ENCODE assay signal across 1 cellular context in the genomic region with DNA sequence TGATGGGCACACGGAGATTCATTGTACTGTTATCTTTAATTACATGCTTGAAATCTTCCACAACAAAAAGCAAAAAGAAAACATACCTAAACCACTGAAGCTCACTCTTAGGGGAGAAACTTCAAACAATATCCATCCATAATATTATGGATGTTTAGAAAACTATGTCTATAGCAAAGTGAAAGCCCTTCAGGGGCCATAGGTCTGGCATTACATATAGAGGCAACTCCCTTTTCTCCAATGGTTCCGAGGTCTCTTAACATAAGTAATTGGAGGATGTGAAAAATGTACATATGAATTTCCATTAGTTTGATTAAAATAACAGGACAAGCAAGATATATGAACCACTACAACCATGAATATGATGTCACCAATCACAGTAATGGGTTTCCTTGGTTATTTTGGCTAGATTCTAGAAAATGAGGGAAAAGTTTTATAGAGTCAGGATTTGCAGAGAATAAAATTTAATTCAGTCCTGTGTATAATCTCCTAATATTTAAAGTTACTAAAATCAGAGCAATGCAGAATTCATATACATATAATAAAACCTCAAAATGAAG.
TF ChIP-seq lines count a peak whose summit lies in the region.

No MANE protein-coding gene starts in this region.

TF ChIP-seq in HEK293, 187 proteins besides CTCF, POLR2A, EP300 and RAD21 (continued from another document):
- TF ChIP-seq, protein P1, sequence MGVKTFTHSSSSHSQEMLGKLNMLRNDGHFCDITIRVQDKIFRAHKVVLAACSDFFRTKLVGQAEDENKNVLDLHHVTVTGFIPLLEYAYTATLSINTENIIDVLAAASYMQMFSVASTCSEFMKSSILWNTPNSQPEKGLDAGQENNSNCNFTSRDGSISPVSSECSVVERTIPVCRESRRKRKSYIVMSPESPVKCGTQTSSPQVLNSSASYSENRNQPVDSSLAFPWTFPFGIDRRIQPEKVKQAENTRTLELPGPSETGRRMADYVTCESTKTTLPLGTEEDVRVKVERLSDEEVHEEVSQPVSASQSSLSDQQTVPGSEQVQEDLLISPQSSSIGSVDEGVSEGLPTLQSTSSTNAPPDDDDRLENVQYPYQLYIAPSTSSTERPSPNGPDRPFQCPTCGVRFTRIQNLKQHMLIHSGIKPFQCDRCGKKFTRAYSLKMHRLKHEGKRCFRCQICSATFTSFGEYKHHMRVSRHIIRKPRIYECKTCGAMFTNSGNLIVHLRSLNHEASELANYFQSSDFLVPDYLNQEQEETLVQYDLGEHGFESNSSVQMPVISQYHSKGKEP (tag by site-specific recombination; IDR thresholded peaks at IDR 0.05) = peak; percentile 30; the same call in 1 of the 2 replicates
- TF ChIP-seq ZNF837 (tag by site-specific recombination; IDR thresholded peaks at IDR 0.05) = no peak
- TF ChIP-seq ZNF560 (tag by site-specific recombination; IDR thresholded peaks at IDR 0.05; ENCODE audit: borderline replicate concordance) = no peak
- TF ChIP-seq, protein P2, sequence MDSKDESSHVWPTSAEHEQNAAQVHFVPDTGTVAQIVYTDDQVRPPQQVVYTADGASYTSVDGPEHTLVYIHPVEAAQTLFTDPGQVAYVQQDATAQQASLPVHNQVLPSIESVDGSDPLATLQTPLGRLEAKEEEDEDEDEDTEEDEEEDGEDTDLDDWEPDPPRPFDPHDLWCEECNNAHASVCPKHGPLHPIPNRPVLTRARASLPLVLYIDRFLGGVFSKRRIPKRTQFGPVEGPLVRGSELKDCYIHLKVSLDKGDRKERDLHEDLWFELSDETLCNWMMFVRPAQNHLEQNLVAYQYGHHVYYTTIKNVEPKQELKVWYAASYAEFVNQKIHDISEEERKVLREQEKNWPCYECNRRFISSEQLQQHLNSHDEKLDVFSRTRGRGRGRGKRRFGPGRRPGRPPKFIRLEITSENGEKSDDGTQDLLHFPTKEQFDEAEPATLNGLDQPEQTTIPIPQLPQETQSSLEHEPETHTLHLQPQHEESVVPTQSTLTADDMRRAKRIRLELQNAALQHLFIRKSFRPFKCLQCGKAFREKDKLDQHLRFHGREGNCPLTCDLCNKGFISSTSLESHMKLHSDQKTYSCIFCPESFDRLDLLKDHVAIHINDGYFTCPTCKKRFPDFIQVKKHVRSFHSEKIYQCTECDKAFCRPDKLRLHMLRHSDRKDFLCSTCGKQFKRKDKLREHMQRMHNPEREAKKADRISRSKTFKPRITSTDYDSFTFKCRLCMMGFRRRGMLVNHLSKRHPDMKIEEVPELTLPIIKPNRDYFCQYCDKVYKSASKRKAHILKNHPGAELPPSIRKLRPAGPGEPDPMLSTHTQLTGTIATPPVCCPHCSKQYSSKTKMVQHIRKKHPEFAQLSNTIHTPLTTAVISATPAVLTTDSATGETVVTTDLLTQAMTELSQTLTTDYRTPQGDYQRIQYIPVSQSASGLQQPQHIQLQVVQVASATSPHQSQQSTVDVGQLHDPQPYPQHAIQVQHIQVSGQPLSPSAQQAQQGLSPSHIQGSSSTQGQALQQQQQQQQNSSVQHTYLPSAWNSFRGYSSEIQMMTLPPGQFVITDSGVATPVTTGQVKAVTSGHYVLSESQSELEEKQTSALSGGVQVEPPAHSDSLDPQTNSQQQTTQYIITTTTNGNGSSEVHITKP (tag by site-specific recombination; IDR thresholded peaks at IDR 0.05) = 0 out of 2 replicates have a peak, but pooled peaks have one; percentile 44
- peak; percentile 68 for TF ChIP-seq KLF1 (tag by site-specific recombination; IDR thresholded peaks at IDR 0.05)
- TF ChIP-seq HOXA7 (CRISPR knock-in tag; IDR thresholded peaks at IDR 0.05; ENCODE audit: borderline replicate concordance) = no peak
- TF ChIP-seq, protein P3, sequence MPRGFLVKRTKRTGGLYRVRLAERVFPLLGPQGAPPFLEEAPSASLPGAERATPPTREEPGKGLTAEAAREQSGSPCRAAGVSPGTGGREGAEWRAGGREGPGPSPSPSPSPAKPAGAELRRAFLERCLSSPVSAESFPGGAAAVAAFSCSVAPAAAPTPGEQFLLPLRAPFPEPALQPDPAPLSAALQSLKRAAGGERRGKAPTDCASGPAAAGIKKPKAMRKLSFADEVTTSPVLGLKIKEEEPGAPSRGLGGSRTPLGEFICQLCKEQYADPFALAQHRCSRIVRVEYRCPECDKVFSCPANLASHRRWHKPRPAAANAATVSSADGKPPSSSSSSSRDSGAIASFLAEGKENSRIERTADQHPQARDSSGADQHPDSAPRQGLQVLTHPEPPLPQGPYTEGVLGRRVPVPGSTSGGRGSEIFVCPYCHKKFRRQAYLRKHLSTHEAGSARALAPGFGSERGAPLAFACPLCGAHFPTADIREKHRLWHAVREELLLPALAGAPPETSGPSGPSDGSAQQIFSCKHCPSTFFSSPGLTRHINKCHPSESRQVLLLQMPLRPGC (tag by site-specific recombination; IDR thresholded peaks at IDR 0.05) = no peak
- peak; percentile 27; the same call in 1 of the 2 replicates for TF ChIP-seq SP7 (tag by site-specific recombination; IDR thresholded peaks at IDR 0.05)
- 0 out of 2 replicates have a peak, but pooled peaks have one; percentile 10 for TF ChIP-seq ZBTB17 (tag by site-specific recombination; IDR thresholded peaks at IDR 0.05)
- peak; percentile 40; the same call in 1 of the 2 replicates for TF ChIP-seq ZNF600 (tag by site-specific recombination; IDR thresholded peaks at IDR 0.05)
- TF ChIP-seq, protein P4, sequence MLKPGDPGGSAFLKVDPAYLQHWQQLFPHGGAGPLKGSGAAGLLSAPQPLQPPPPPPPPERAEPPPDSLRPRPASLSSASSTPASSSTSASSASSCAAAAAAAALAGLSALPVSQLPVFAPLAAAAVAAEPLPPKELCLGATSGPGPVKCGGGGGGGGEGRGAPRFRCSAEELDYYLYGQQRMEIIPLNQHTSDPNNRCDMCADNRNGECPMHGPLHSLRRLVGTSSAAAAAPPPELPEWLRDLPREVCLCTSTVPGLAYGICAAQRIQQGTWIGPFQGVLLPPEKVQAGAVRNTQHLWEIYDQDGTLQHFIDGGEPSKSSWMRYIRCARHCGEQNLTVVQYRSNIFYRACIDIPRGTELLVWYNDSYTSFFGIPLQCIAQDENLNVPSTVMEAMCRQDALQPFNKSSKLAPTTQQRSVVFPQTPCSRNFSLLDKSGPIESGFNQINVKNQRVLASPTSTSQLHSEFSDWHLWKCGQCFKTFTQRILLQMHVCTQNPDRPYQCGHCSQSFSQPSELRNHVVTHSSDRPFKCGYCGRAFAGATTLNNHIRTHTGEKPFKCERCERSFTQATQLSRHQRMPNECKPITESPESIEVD (tag by site-specific recombination; IDR thresholded peaks at IDR 0.05) = peak; percentile 84
- no peak for TF ChIP-seq GFI1B (tag by site-specific recombination; IDR thresholded peaks at IDR 0.05)
- no peak for TF ChIP-seq ZNF571 (tag by site-specific recombination; IDR thresholded peaks at IDR 0.05)
- TF ChIP-seq ZNF138 (tag by site-specific recombination; IDR thresholded peaks at IDR 0.05; ENCODE audit: borderline replicate concordance) = no peak
- TF ChIP-seq ZBTB21 (tag by site-specific recombination; IDR thresholded peaks at IDR 0.05) = no peak
- no peak for TF ChIP-seq ZIC2 (tag by site-specific recombination; IDR thresholded peaks at IDR 0.05)
- no peak for TF ChIP-seq ZNF324 (tag by site-specific recombination; IDR thresholded peaks at IDR 0.05)
- peak; percentile 99 for TF ChIP-seq WT1 (tag by site-specific recombination; IDR thresholded peaks at IDR 0.05)
